17 cellular contexts compared by ENCODE assay signal in genomic region chr5:72889324-72889723, GRCh38.
"Had no signal": no experiment of that assay in that cellular context is flagged by ENCODE, and none has a peak within 500 bp of the region (broad histone marks: within the 10 kb centered on the region; RNA-seq: fewer than 3 reads in every experiment).

No MANE protein-coding gene starts in this region.

- H3K9me3 ChIP-seq: lower lobe of right lung, psoas muscle, spleen, testis, tibial artery, upper lobe of left lung had no signal

- DNase-seq: cerebellar nuclear complex; dorsolateral prefrontal cortex; effector CD4-positive, alpha-beta T cell; left ventricle myocardium superior; lower lobe of right lung; psoas muscle; right cardiac atrium; spleen; stimulated activated CD4-positive, alpha-beta T cell treated with anti-CD3 and anti-CD28 coated beads, Interleukin-2, amount 100 ng/mL, for 48 hours; stimulated activated CD8-positive, alpha-beta memory T cell treated with anti-CD3 and anti-CD28 coated beads, Interleukin-4, amount 100 ng/mL, for 48 hours; stimulated activated naive CD4-positive, alpha-beta T cell; substantia nigra; testis; tibial artery; upper lobe of left lung had no signal

- ATAC-seq: left ventricle myocardium superior, lower lobe of right lung, psoas muscle, right cardiac atrium had no signal

- H3K9me3 Mint-ChIP-seq: nephron, neural progenitor cell had no signal

- H3K4me1 Mint-ChIP-seq: nephron, neural progenitor cell had no signal

- H3K4me3 Mint-ChIP-seq: nephron, neural progenitor cell had no signal

- H3K27ac Mint-ChIP-seq: nephron, neural progenitor cell had no signal
